In the genomic region with DNA sequence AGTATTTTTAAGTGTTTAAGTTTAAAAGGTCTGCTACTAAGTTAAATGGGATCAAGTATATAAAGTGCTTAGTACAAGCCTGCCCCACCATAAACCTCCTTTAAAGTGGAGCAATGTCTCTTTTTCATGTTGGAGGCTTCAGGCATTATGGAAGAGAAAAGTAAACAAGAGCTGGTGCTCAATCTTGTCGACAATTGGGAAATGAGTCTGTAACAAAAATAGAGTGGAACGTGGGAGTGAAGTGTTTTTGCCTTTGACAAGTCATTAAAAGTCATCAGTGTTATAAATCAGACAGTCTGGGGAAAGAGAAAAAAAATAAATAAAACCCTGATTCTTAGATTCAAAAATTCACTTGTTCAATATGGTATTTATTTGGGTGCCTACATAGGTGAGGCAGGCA, we compare ENCODE assay signal across 28 cellular contexts. TPM values are rescaled to one million over a fixed set of nuclear protein-coding genes. Genes with fewer than 3 reads are reported as not detected.
DNase-seq lines count a peak whose midpoint lies in the region; ATAC-seq and TF ChIP-seq lines count a peak whose summit lies in the region.
"Had no signal": no experiment of that assay in that cellular context is flagged by ENCODE, and none has a peak within 500 bp of the region (broad histone marks: within the 10 kb centered on the region; RNA-seq: fewer than 3 reads in every experiment).

No MANE protein-coding gene starts in this region.

- peaks cover 16% of the 10 kb centered on the region for H3K4me1 ChIP-seq in GM23248 (ENCODE audit: insufficient read depth)
- H3K4me1 ChIP-seq: thyroid gland, uterus had no signal

- 4 to 5% methylated on average over 2 of the region's 2 CpGs for WGBS in GM23248 (ENCODE audit: low coverage in 1 of 2, low lambda C conversion rate in 2 of 2, missing lambda C conversion rate in 2 of 2), 2 experiments

- H3K4me3 ChIP-seq in GM23248: no peak overlapping the region
- H3K4me3 ChIP-seq: thyroid gland, uterus had no signal

- no peak for ATAC-seq in activated naive CD8-positive, alpha-beta T cell treated with anti-CD3 and anti-CD28 coated beads, Interleukin-2, amount 50 U/mL, for 24 hours
- no peak for ATAC-seq in GM18858 (IDR thresholded peaks at IDR 0.05; ENCODE audit: unreplicated experiment)
- ATAC-seq: sciatic nerve had no signal

- no peaks in the 10 kb centered on the region for H4K20me1 ChIP-seq in GM23248 (ENCODE audit: insufficient read depth)

- H3K27ac Mint-ChIP-seq in activated naive CD8-positive, alpha-beta T cell treated with anti-CD3 and anti-CD28 coated beads, Interleukin-2, amount 50 U/mL, for 24 hours: peak overlapping the region; percentile 21
- peak overlapping the region; percentile 55 for H3K27ac Mint-ChIP-seq in nephron progenitor cell
- H3K27ac Mint-ChIP-seq: activated CD4-positive, alpha-beta memory T cell treated with anti-CD3 and anti-CD28 coated beads, Interleukin-2, amount 10 ng/mL, durations not matched to agents 7 days and 5 days; activated naive CD8-positive, alpha-beta T cell treated with anti-CD3 and anti-CD28 coated beads, Interleukin-2, amount 10 ng/mL, durations not matched to agents 7 days and 5 days; activated T-helper 2 cell treated with anti-CD3 and anti-CD28 coated beads, Interferon-gamma antibody, Interleukin-2, Interleukin-4, amounts not matched to agents 10 μg/mL and 5 μg/mL and 100 μg/mL, durations not matched to agents 14 hours and 24 hours and 36 hours; CD4-positive, alpha-beta memory T cell; H9; T-helper 1 cell treated with Interleukin-12 subunit alpha and Interleukin-12 subunit beta and Interleukin-4 antibody, amounts not matched to agents 30 μg/mL and 1 μg/mL, for 36 hours had no signal

- in situ Hi-C loops in GM23248 (cut with MboI): no loop called here

- no peak overlapping the region for H3K27ac ChIP-seq in GM23248
- H3K27ac ChIP-seq: thyroid gland, uterus had no signal

- H3K9me3 Mint-ChIP-seq in activated naive CD8-positive, alpha-beta T cell treated with anti-CD3 and anti-CD28 coated beads, Interleukin-2, amount 50 U/mL, for 24 hours: no peaks in the 10 kb centered on the region
- no peaks in the 10 kb centered on the region for H3K9me3 Mint-ChIP-seq in nephron progenitor cell
- H3K9me3 Mint-ChIP-seq: activated CD4-positive, alpha-beta memory T cell treated with anti-CD3 and anti-CD28 coated beads, Interleukin-2, amount 10 ng/mL, durations not matched to agents 7 days and 5 days; activated naive CD8-positive, alpha-beta T cell treated with anti-CD3 and anti-CD28 coated beads, Interleukin-2, amount 10 ng/mL, durations not matched to agents 7 days and 5 days; activated T-helper 2 cell treated with anti-CD3 and anti-CD28 coated beads, Interferon-gamma antibody, Interleukin-2, Interleukin-4, amounts not matched to agents 10 μg/mL and 5 μg/mL and 100 μg/mL, durations not matched to agents 14 hours and 24 hours and 36 hours; CD4-positive, alpha-beta memory T cell; H9; T-helper 1 cell treated with Interleukin-12 subunit alpha and Interleukin-12 subunit beta and Interleukin-4 antibody, amounts not matched to agents 30 μg/mL and 1 μg/mL, for 36 hours had no signal

- H3K4me3 Mint-ChIP-seq in activated naive CD8-positive, alpha-beta T cell treated with anti-CD3 and anti-CD28 coated beads, Interleukin-2, amount 50 U/mL, for 24 hours: no peak overlapping the region
- H3K4me3 Mint-ChIP-seq in nephron progenitor cell: no peak overlapping the region
- H3K4me3 Mint-ChIP-seq: activated CD4-positive, alpha-beta memory T cell treated with anti-CD3 and anti-CD28 coated beads, Interleukin-2, amount 10 ng/mL, durations not matched to agents 7 days and 5 days; activated naive CD8-positive, alpha-beta T cell treated with anti-CD3 and anti-CD28 coated beads, Interleukin-2, amount 10 ng/mL, durations not matched to agents 7 days and 5 days; CD4-positive, alpha-beta memory T cell; H9; T-helper 1 cell treated with Interleukin-12 subunit alpha and Interleukin-12 subunit beta and Interleukin-4 antibody, amounts not matched to agents 30 μg/mL and 1 μg/mL, for 36 hours had no signal

- no peak overlapping the region for H3K4me2 ChIP-seq in GM23248 (ENCODE audit: unreplicated experiment)
- H3K4me2 ChIP-seq: SK-N-SH had no signal

- peak overlapping the region; percentile 30; the same call in 1 of the 2 replicates for H2AFZ ChIP-seq in GM23248

- H3K9me2 ChIP-seq in GM23248 (ENCODE audit: insufficient read depth): no peaks in the 10 kb centered on the region
- H3K9me2 ChIP-seq: SK-N-SH had no signal

- no peaks in the 10 kb centered on the region for H3K36me3 ChIP-seq in GM23248 (ENCODE audit: low read depth)
- H3K36me3 ChIP-seq: thyroid gland, uterus had no signal

- no peaks in the 10 kb centered on the region for H3K36me3 Mint-ChIP-seq in activated naive CD8-positive, alpha-beta T cell treated with anti-CD3 and anti-CD28 coated beads, Interleukin-2, amount 50 U/mL, for 24 hours (ENCODE audit: low read depth)
- no peaks in the 10 kb centered on the region for H3K36me3 Mint-ChIP-seq in nephron progenitor cell (ENCODE audit: low read depth)
- H3K36me3 Mint-ChIP-seq: activated naive CD8-positive, alpha-beta T cell treated with anti-CD3 and anti-CD28 coated beads, Interleukin-2, amount 10 ng/mL, durations not matched to agents 7 days and 5 days; CD4-positive, alpha-beta memory T cell had no signal

- peaks cover 28% of the 10 kb centered on the region for H3K4me1 Mint-ChIP-seq in activated naive CD8-positive, alpha-beta T cell treated with anti-CD3 and anti-CD28 coated beads, Interleukin-2, amount 50 U/mL, for 24 hours
- H3K4me1 Mint-ChIP-seq in nephron progenitor cell: peaks cover 45% of the 10 kb centered on the region

- no peak for TF ChIP-seq CTCF in nephron progenitor cell (IDR thresholded peaks at IDR 0.05)

- H3K9me3 ChIP-seq in GM23248 (ENCODE audit: low read depth): no peaks in the 10 kb centered on the region
- H3K9me3 ChIP-seq: SK-N-SH, thyroid gland, uterus had no signal

- H3F3A ChIP-seq in GM23248 (ENCODE audit: insufficient read depth): no peaks in the 10 kb centered on the region; the same call in 1 of the 2 replicates

- DNase-seq in NCI-H510A treated with DMSO at 0.1 percent for 48 hours (lab: John Stamatoyannopoulos, UW) (peak; percentile 28), NCI-H510A (lab: John Stamatoyannopoulos, UW) (no peak), GM23248 (no peak), nephron progenitor cell (no peak), NCI-H1694 (lab: John Stamatoyannopoulos, UW) (no peak)
- no peak for DNase-seq in activated naive CD8-positive, alpha-beta T cell treated with anti-CD3 and anti-CD28 coated beads, Interleukin-2, amount 50 U/mL, for 24 hours
- DNase-seq in effector CD8-positive, alpha-beta T cell (lab: John Stamatoyannopoulos, UW): no peak
- DNase-seq: activated CD4-positive, alpha-beta memory T cell treated with anti-CD3 and anti-CD28 coated beads, Interleukin-2, amount 10 ng/mL, durations not matched to agents 7 days and 5 days; activated CD4-positive, CD25-positive, alpha-beta regulatory T cell treated with anti-CD3 and anti-CD28 coated beads, Interleukin-2, amount 50 U/mL, for 72 hours; activated naive CD8-positive, alpha-beta T cell treated with anti-CD3 and anti-CD28 coated beads, Interleukin-2, amount 10 ng/mL, durations not matched to agents 7 days and 5 days; AML-193; CD4-positive, alpha-beta memory T cell; cortex of kidney; foreskin fibroblast; H9; islet precursor cell; MV-4-11; NCI-H146; NCI-H524 treated with DMSO at 0.1 percent for 48 hours; posterior cingulate gyrus; SK-N-SH; stimulated activated CD4-positive, alpha-beta T cell treated with anti-CD3 and anti-CD28 coated beads, Interleukin-4, amount 100 ng/mL, for 24 hours; thyroid gland; uterus had no signal

- no peak overlapping the region for H3K9ac ChIP-seq in GM23248
- H3K9ac ChIP-seq: SK-N-SH had no signal

- H3K27me3 ChIP-seq in GM23248 (replicated peaks; ENCODE audit: insufficient read depth): no peaks in the 10 kb centered on the region
- H3K27me3 ChIP-seq: thyroid gland, uterus had no signal

- H3K27me3 Mint-ChIP-seq in activated naive CD8-positive, alpha-beta T cell treated with anti-CD3 and anti-CD28 coated beads, Interleukin-2, amount 50 U/mL, for 24 hours: peaks cover 3% of the 10 kb centered on the region
- H3K27me3 Mint-ChIP-seq in nephron progenitor cell (ENCODE audit: low read depth, poor library complexity): peaks cover 11% of the 10 kb centered on the region
- H3K27me3 Mint-ChIP-seq: activated CD4-positive, alpha-beta memory T cell treated with anti-CD3 and anti-CD28 coated beads, Interleukin-2, amount 10 ng/mL, durations not matched to agents 7 days and 5 days; activated naive CD8-positive, alpha-beta T cell treated with anti-CD3 and anti-CD28 coated beads, Interleukin-2, amount 10 ng/mL, durations not matched to agents 7 days and 5 days; CD4-positive, alpha-beta memory T cell had no signal

- H3K79me2 ChIP-seq in GM23248 (ENCODE audit: insufficient read depth): no peaks in the 10 kb centered on the region

RNA-seq across cellular contexts. Expression of gene DNAJC12, which starts 44.7 kb away (rescaled TPM):
- 0.76 and 3.4 TPM in 2 replicates for total RNA-seq in GM23248 (2014; rRNA removed; shearing (Covaris generic))
- 1.2 and 1.4 TPM in 2 replicates for polyA plus RNA-seq in GM23248 (2016; fragmentation: Nextera tagmentation; extraction: Ambion mirVana)
- total RNA-seq: CD4-positive, alpha-beta memory T cell had no signal
